Comparison of ENCODE assay signal across 9 cellular contexts in the genomic region with DNA sequence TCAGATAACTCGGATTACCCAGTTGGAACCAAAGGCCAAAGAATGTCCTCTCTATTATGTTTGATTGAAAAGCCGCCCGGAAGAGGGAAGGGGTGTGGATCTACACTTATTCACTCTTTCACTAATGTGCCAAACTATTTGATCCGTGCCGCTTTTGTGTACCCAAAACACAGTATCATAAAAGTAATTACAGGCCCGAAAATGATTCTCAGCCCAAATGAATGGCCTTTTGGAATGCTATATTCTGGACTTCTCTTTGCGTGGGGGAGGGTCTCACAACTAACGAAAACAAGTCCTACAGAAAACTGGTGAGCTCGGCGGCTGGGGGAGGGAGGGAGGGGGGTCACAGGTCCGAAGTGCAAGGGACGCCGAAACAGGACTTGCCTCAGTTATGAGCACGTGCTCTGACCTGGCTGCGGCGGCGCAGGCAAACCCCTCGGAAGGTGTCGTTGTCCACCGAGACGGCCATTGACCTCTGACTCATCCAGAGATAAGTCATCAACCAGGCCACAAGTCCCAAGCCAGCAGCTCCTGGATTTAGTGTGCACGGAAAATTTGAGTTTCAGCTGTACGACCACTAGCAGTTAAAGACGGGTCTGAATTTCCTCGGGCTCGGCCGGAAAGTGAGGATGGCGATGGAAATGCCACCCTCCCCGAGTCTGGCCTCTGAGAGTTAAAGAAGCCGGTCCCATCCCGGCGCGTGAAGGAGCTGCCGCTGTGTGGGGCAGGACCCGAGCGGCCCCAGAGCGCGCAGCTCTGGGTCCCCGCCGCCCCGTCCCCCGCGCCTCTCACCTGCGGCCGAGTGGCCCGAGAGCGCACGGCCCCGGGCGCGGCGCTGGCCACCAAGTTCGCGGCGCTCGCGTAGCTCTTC. TPM values are rescaled to one million over a fixed set of nuclear protein-coding genes. Genes with fewer than 3 reads are reported as not detected.
DNase-seq lines count a peak whose midpoint lies in the region; ATAC-seq, FAIRE-seq and TF ChIP-seq lines count a peak whose summit lies in the region.
"Had no signal": no experiment of that assay in that cellular context is flagged by ENCODE, and none has a peak within 500 bp of the region (broad histone marks: within the 10 kb centered on the region; RNA-seq: fewer than 3 reads in every experiment).

No MANE protein-coding gene starts in this region.

- no peaks in the 10 kb centered on the region for H3K36me3 ChIP-seq in ACC112 (ENCODE audit: insufficient read depth, low read length)
- no peaks in the 10 kb centered on the region; the same call in 1 of the 2 replicates for H3K36me3 ChIP-seq in HAP-1 (replicated peaks)

- in situ Hi-C loops in HAP-1 (cut with MboI; ENCODE audit: low sequenced_read_pairs) = no loop called here

- DNase-seq in HAP-1 (ENCODE audit: low spot score in 2 of 2) (peak; percentile 70 to 84), WTC11 (ENCODE audit: low spot score) (peak; percentile 55), fibroblast of the aortic adventitia (ENCODE audit: low read depth) (peak; percentile 38), naive B cell (no peak), urothelium cell line (ENCODE audit: low spot score) (peak; percentile 61)

- H3K27ac ChIP-seq in ACC112 (ENCODE audit: low read depth, low read length) = peak overlapping the region; percentile 60

- CTCF ChIA-PET in WTC11 (lab: Charles Lee) = interaction anchor here (0.7 to 2.1 kb wide), 9 partner anchors 7 to 363 kb away, joined by 3 to 14 read pairs (median 4); partner anchors contain the start of gene PRSS48

- POLR2A ChIA-PET in WTC11 (lab: Charles Lee) = interaction anchor here (0.6 to 1.2 kb wide), 7 partner anchors 8 to 85 kb away, joined by 3 to 6 read pairs (median 4); no protein-coding TSS in a partner anchor

- H3K27ac Mint-ChIP-seq in WTC11 (peak overlapping the region; percentile 86), naive B cell (no peak overlapping the region)
- H3K27ac Mint-ChIP-seq: memory B cell had no signal

- H3K9me3 Mint-ChIP-seq in WTC11 = no peaks in the 10 kb centered on the region
- H3K9me3 Mint-ChIP-seq in naive B cell = peaks cover 0 to 6% (median 3%) of the 10 kb centered on the region in 7 donors
- H3K9me3 Mint-ChIP-seq: memory B cell had no signal

- peaks cover 23% of the 10 kb centered on the region for H3K4me1 ChIP-seq in ACC112 (ENCODE audit: control insufficient read depth, insufficient read depth, low read length, unreplicated experiment)
- H3K4me1 ChIP-seq in HAP-1 = peaks cover 24% of the 10 kb centered on the region

- H3K27me3 Mint-ChIP-seq in WTC11 (ENCODE audit: low read depth) (no peaks in the 10 kb centered on the region), naive B cell (peaks cover 60 to 66% (median 62%) of the 10 kb centered on the region in 3 donors)

- H3K36me3 Mint-ChIP-seq in WTC11 (peaks cover under 1% of the 10 kb centered on the region), naive B cell (peaks cover 0 to 6% of the 10 kb centered on the region in 2 donors)

- no peak for TF ChIP-seq POLR2A in GM18505 (IDR thresholded peaks at IDR 0.05; ENCODE audit: borderline replicate concordance, extremely low read depth, insufficient read depth, insufficient read length)

- TF ChIP-seq CTCF in WTC11 (IDR thresholded peaks at IDR 0.05) (no peak), fibroblast of the aortic adventitia (IDR thresholded peaks at IDR 0.05; ENCODE audit: insufficient read depth, low read length) (no peak)

- H3K4me3 Mint-ChIP-seq in WTC11 (peak overlapping the region; percentile 86), naive B cell (peak overlapping the region in 6 of 8 donors; percentile 26 to 78 (median 54))

- H3K9me3 ChIP-seq in HAP-1 = no peaks in the 10 kb centered on the region

- H3K27me3 ChIP-seq in ACC112 (ENCODE audit: insufficient read depth, low read length) = no peaks in the 10 kb centered on the region
- no peaks in the 10 kb centered on the region for H3K27me3 ChIP-seq in HAP-1 (ENCODE audit: low read depth)

- peaks cover 40% of the 10 kb centered on the region for H3K4me1 Mint-ChIP-seq in WTC11
- H3K4me1 Mint-ChIP-seq in naive B cell = peaks cover 4 to 11% (median 9%) of the 10 kb centered on the region in 3 donors

- H2AFZ ChIP-seq in ACC112 (ENCODE audit: low read length, unreplicated experiment) = peak overlapping the region; percentile 98

- H3K4me3 ChIP-seq in ACC112 (ENCODE audit: low read depth, low read length) = peak overlapping the region; percentile 88
- H3K4me3 ChIP-seq in HAP-1 = peak overlapping the region; percentile 44
- peak overlapping the region; percentile 74 for H3K4me3 ChIP-seq in fibroblast of the aortic adventitia (ENCODE audit: low read depth, low read length)

- ATAC-seq in WTC11 (peak; percentile 53), naive B cell (ENCODE audit: low read depth in 2 of 2) (no peak), HG03097 (IDR thresholded peaks at IDR 0.05; ENCODE audit: low FRiP score, unreplicated experiment) (no peak), GM18505 (IDR thresholded peaks at IDR 0.05; ENCODE audit: unreplicated experiment) (no peak)

- no peak for FAIRE-seq in urothelium cell line (lab: Jason Lieb, UNC)

- peaks cover 31% of the 10 kb centered on the region for H3K79me2 ChIP-seq in ACC112 (ENCODE audit: control insufficient read depth, insufficient read depth, low read length, unreplicated experiment)

TF ChIP-seq in WTC11, 78 proteins besides CTCF, POLR2A, EP300 and RAD21 (continues in another document):
- TF ChIP-seq TCF7 (CRISPR knock-in tag; IDR thresholded peaks at IDR 0.05; ENCODE audit: low read depth) (no peak), SOX15 (CRISPR knock-in tag; IDR thresholded peaks at IDR 0.05) (no peak), ZNF416 (CRISPR knock-in tag; IDR thresholded peaks at IDR 0.05) (no peak), SP1 (CRISPR knock-in tag; conservative IDR thresholded peaks at IDR 0.05) (peak; percentile 23), E2F1 (CRISPR knock-in tag; IDR thresholded peaks at IDR 0.05) (no peak), GTF2I (CRISPR knock-in tag; conservative IDR thresholded peaks at IDR 0.05) (no peak), E2F5 (CRISPR knock-in tag; IDR thresholded peaks at IDR 0.05) (no peak), JAZF1 (CRISPR knock-in tag; IDR thresholded peaks at IDR 0.05) (no peak), CREB1 (CRISPR knock-in tag; IDR thresholded peaks at IDR 0.05) (no peak), KAT7 (CRISPR knock-in tag; IDR thresholded peaks at IDR 0.05; ENCODE audit: borderline replicate concordance) (no peak), GRHL2 (CRISPR knock-in tag; IDR thresholded peaks at IDR 0.05; ENCODE audit: insufficient replicate concordance, severe bottlenecking) (no peak), ZBTB43 (CRISPR knock-in tag; IDR thresholded peaks at IDR 0.05) (0 out of 2 replicates have a peak, but pooled peaks have one; percentile 42)
- TF ChIP-seq, protein P1, sequence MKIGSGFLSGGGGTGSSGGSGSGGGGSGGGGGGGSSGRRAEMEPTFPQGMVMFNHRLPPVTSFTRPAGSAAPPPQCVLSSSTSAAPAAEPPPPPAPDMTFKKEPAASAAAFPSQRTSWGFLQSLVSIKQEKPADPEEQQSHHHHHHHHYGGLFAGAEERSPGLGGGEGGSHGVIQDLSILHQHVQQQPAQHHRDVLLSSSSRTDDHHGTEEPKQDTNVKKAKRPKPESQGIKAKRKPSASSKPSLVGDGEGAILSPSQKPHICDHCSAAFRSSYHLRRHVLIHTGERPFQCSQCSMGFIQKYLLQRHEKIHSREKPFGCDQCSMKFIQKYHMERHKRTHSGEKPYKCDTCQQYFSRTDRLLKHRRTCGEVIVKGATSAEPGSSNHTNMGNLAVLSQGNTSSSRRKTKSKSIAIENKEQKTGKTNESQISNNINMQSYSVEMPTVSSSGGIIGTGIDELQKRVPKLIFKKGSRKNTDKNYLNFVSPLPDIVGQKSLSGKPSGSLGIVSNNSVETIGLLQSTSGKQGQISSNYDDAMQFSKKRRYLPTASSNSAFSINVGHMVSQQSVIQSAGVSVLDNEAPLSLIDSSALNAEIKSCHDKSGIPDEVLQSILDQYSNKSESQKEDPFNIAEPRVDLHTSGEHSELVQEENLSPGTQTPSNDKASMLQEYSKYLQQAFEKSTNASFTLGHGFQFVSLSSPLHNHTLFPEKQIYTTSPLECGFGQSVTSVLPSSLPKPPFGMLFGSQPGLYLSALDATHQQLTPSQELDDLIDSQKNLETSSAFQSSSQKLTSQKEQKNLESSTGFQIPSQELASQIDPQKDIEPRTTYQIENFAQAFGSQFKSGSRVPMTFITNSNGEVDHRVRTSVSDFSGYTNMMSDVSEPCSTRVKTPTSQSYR (CRISPR knock-in tag; IDR thresholded peaks at IDR 0.05) = no peak

RNA-seq across cellular contexts. Expression of gene SH3D19, which starts 0.7 kb away (rescaled TPM):
- 39.2 to 41.6 TPM (median 41.4 TPM) in 3 replicates for total RNA-seq in WTC11 (2021)
- total RNA-seq in fibroblast of the aortic adventitia (ENCODE audit: low replicate concordance) = 60.2 and 95.9 TPM in 2 replicates
- 1 to 10 TPM in 4 of 6 donors, not detected in 2; 1.7 to 3.7 (median 2.3) TPM for polyA plus RNA-seq in naive B cell (ENCODE audit: low read depth in 6 of 6)

RNA-seq across cellular contexts. Expression of gene PRSS48, which starts 47.7 kb away (rescaled TPM):
- total RNA-seq in WTC11 (2021) = not detected in 3 replicates
- total RNA-seq in fibroblast of the aortic adventitia (ENCODE audit: low replicate concordance) = not detected in 2 replicates
- not detected for polyA plus RNA-seq in naive B cell (ENCODE audit: low read depth in 6 of 6)
